ENCODE assay signal across 2 cellular contexts in the genomic region with DNA sequence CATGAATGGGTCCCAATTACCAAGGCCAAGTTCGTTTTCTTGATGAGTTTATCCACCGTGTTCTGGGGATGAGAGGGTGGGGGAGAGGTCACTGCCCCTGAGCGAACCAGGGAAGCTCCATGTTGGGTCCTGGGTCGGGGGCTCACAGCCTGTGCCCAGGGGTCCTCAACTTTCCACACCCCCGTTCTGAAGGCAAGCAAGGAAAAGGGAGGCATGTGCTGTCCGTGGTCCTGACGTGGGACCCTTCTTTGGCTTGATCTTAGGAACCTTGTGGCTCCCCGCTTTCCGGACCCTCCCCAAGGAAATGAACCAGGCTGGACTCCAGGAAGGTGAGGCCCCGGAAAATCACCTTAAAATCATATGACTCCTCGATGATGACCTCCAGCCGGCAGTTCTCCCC.
TF ChIP-seq lines count a peak whose summit lies in the region.

No MANE protein-coding gene starts in this region.

TF ChIP-seq in SK-N-SH, 30 proteins besides CTCF, POLR2A, EP300 and RAD21 (continued from another document):
- TF ChIP-seq, protein P1, sequence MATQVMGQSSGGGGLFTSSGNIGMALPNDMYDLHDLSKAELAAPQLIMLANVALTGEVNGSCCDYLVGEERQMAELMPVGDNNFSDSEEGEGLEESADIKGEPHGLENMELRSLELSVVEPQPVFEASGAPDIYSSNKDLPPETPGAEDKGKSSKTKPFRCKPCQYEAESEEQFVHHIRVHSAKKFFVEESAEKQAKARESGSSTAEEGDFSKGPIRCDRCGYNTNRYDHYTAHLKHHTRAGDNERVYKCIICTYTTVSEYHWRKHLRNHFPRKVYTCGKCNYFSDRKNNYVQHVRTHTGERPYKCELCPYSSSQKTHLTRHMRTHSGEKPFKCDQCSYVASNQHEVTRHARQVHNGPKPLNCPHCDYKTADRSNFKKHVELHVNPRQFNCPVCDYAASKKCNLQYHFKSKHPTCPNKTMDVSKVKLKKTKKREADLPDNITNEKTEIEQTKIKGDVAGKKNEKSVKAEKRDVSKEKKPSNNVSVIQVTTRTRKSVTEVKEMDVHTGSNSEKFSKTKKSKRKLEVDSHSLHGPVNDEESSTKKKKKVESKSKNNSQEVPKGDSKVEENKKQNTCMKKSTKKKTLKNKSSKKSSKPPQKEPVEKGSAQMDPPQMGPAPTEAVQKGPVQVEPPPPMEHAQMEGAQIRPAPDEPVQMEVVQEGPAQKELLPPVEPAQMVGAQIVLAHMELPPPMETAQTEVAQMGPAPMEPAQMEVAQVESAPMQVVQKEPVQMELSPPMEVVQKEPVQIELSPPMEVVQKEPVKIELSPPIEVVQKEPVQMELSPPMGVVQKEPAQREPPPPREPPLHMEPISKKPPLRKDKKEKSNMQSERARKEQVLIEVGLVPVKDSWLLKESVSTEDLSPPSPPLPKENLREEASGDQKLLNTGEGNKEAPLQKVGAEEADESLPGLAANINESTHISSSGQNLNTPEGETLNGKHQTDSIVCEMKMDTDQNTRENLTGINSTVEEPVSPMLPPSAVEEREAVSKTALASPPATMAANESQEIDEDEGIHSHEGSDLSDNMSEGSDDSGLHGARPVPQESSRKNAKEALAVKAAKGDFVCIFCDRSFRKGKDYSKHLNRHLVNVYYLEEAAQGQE (IDR thresholded peaks at IDR 0.05; ENCODE audit: low read depth, low read length) = peak; percentile 94

TF ChIP-seq in SK-N-SH treated with all-trans-retinoic acid at 6 μM for 48 hours, 23 proteins besides CTCF, POLR2A, EP300 and RAD21 (continued from another document):
- no peak for TF ChIP-seq TSHZ2 (CRISPR knock-in tag; IDR thresholded peaks at IDR 0.05)
- no peak for TF ChIP-seq ZFP30 (CRISPR knock-in tag; IDR thresholded peaks at IDR 0.05)
- no peak for TF ChIP-seq OSR1 (CRISPR knock-in tag; IDR thresholded peaks at IDR 0.05)
- no peak for TF ChIP-seq GLIS3 (CRISPR knock-in tag; IDR thresholded peaks at IDR 0.05)
- TF ChIP-seq ZNF8 (CRISPR knock-in tag; IDR thresholded peaks at IDR 0.05) = no peak
- no peak for TF ChIP-seq ZNF70 (CRISPR knock-in tag; IDR thresholded peaks at IDR 0.05)
- no peak for TF ChIP-seq ESRRG (CRISPR knock-in tag; IDR thresholded peaks at IDR 0.05)
- TF ChIP-seq, protein P2, sequence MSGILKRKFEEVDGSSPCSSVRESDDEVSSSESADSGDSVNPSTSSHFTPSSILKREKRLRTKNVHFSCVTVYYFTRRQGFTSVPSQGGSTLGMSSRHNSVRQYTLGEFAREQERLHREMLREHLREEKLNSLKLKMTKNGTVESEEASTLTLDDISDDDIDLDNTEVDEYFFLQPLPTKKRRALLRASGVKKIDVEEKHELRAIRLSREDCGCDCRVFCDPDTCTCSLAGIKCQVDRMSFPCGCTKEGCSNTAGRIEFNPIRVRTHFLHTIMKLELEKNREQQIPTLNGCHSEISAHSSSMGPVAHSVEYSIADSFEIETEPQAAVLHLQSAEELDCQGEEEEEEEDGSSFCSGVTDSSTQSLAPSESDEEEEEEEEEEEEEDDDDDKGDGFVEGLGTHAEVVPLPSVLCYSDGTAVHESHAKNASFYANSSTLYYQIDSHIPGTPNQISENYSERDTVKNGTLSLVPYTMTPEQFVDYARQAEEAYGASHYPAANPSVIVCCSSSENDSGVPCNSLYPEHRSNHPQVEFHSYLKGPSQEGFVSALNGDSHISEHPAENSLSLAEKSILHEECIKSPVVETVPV (CRISPR knock-in tag; IDR thresholded peaks at IDR 0.05) = no peak
- TF ChIP-seq ARNTL (CRISPR knock-in tag; IDR thresholded peaks at IDR 0.05; ENCODE audit: borderline replicate concordance, low read depth) = no peak
- TF ChIP-seq ZNF565 (CRISPR knock-in tag; conservative IDR thresholded peaks at IDR 0.05; ENCODE audit: low read depth) = no peak
- TF ChIP-seq TOX (CRISPR knock-in tag; IDR thresholded peaks at IDR 0.05; ENCODE audit: borderline replicate concordance) = no peak
- no peak for TF ChIP-seq ISL1 (CRISPR knock-in tag; IDR thresholded peaks at IDR 0.05)
- TF ChIP-seq CSDC2 (CRISPR knock-in tag; IDR thresholded peaks at IDR 0.05) = no peak
- no peak for TF ChIP-seq SNAI2 (CRISPR knock-in tag; IDR thresholded peaks at IDR 0.05)
- TF ChIP-seq BACH2 (CRISPR knock-in tag; IDR thresholded peaks at IDR 0.05; ENCODE audit: borderline replicate concordance) = no peak
